17 cellular contexts compared by ENCODE assay signal in the genomic region with DNA sequence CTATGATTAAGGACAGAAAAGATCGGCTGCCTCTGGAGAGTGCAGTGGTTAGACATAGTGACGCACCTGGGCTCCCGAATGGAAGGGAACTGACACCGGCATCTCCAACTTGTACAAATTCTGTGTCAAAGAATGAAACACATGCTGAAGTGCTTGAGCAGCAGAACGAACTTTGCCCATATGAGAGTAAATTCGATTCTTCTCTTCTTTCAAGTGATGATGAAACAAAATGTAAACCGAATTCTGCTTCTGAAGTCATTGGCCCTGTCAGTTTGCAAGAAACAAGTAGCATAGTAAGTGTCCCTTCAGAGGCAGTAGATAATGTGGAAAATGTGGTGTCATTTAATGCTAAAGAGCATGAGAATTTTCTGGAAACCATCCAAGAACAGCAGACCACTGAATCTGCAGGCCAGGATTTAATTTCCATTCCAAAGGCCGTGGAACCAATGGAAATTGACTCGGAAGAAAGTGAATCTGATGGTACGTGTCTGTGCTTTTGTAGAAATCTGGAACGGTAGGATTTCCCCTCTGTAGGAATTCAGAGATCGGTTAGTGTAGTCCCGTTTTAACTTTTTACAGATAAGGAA.
"Had no signal": no experiment of that assay in that cellular context is flagged by ENCODE, and none has a peak within 500 bp of the region (broad histone marks: within the 10 kb centered on the region; RNA-seq: fewer than 3 reads in every experiment).

No MANE protein-coding gene starts in this region.

- H3K4me1 Mint-ChIP-seq: neural progenitor cell had no signal

- H3K9me3 Mint-ChIP-seq: stimulated activated naive CD8-positive, alpha-beta T cell treated with anti-CD3 and anti-CD28 coated beads, Interleukin-15, Interleukin-2, amounts not matched to agents 100 ng/mL and 50 ng/mL, for 24 hours had no signal

- H3K27me3 Mint-ChIP-seq: naive thymus-derived CD4-positive, alpha-beta T cell; progenitor cell of endocrine pancreas; stimulated activated naive CD8-positive, alpha-beta T cell treated with anti-CD3 and anti-CD28 coated beads, Interleukin-15, Interleukin-2, amounts not matched to agents 100 ng/mL and 50 ng/mL, for 24 hours had no signal

- ATAC-seq: naive thymus-derived CD4-positive, alpha-beta T cell had no signal

- H3K9ac ChIP-seq: neural progenitor cell had no signal

- H3K4me1 ChIP-seq: adrenal gland, neural progenitor cell, suprapubic skin, transverse colon, vagina had no signal

- H2AFZ ChIP-seq: neural progenitor cell had no signal

- H3K4me3 ChIP-seq: adrenal gland, cardiac muscle cell, neural progenitor cell, suprapubic skin, transverse colon, vagina had no signal

- H3K27me3 ChIP-seq: adrenal gland, cardiac muscle cell, neural progenitor cell, suprapubic skin, transverse colon, vagina had no signal

- DNase-seq: activated CD4-positive, alpha-beta T cell treated with anti-CD3 and anti-CD28 coated beads, Interleukin-2, amount 50 U/mL, for 4 hours; activated effector memory CD4-positive, alpha-beta T cell treated with Interleukin-2 at 50 U/mL for 16 hours; activated naive CD4-positive, alpha-beta T cell treated with anti-CD3 and anti-CD28 coated beads, Interleukin-2, amount 50 U/mL, for 16 hours; foreskin melanocyte; kidney; left ventricle myocardium superior; mesendoderm; naive thymus-derived CD4-positive, alpha-beta T cell; stimulated activated CD4-positive, alpha-beta T cell treated with anti-CD3 and anti-CD28 coated beads, Interleukin-2, amount 100 ng/mL, for 24 hours; transverse colon had no signal

- H3K27ac Mint-ChIP-seq: neural progenitor cell; progenitor cell of endocrine pancreas; stimulated activated naive CD8-positive, alpha-beta T cell treated with anti-CD3 and anti-CD28 coated beads, Interleukin-15, Interleukin-2, amounts not matched to agents 100 ng/mL and 50 ng/mL, for 24 hours had no signal

- H3K27ac ChIP-seq: adrenal gland, cardiac muscle cell, neural progenitor cell, suprapubic skin, transverse colon, vagina had no signal

- H3K9me3 ChIP-seq: adrenal gland, suprapubic skin, transverse colon, vagina had no signal

- H3K4me2 ChIP-seq: neural progenitor cell had no signal

- H3K4me3 Mint-ChIP-seq: neural progenitor cell; stimulated activated naive CD8-positive, alpha-beta T cell treated with anti-CD3 and anti-CD28 coated beads, Interleukin-15, Interleukin-2, amounts not matched to agents 100 ng/mL and 50 ng/mL, for 24 hours had no signal
